ENCODE assay signal across 8 cellular contexts in genomic region chr17:75182569-75183436, GRCh38. TPM values are rescaled to one million over a fixed set of nuclear protein-coding genes. Genes with fewer than 3 reads are reported as not detected.
A peak's percentile ranks its signal among the peaks of the same experiment; 100 is the strongest.
DNase-seq lines count a peak whose midpoint lies in the region; ATAC-seq, FAIRE-seq and TF ChIP-seq lines count a peak whose summit lies in the region.

TSS of gene SUMO2 (minus strand) at chr17:75182959. CDS start at chr17:75182834, 125 bp downstream.

- peak within 1 kb of the TSS; percentile 98 for H3K9ac ChIP-seq in astrocyte (ENCODE audit: low read length)

- peak within 1 kb of the TSS; percentile 97 for H3K27ac ChIP-seq in astrocyte (ENCODE audit: low read depth, low read length)
- peak within 1 kb of the TSS; percentile 93 to 98 for H3K27ac ChIP-seq in aorta (ENCODE audit: low read depth in 1 of 2, low read length in 2 of 2)

- peak within 1 kb of the TSS; percentile 93 for H3K27ac Mint-ChIP-seq in astrocyte (ENCODE audit: unreplicated experiment)

- H2AFZ ChIP-seq in astrocyte (ENCODE audit: low read depth, low read length), result peak within 1 kb of the TSS; percentile 94

- DNase-seq in NCI-H1930 (lab: John Stamatoyannopoulos, UW) (peak; percentile 93 to 98), T-helper 22 cell (ENCODE audit: low read depth) (peak; percentile 90), astrocyte (ENCODE audit: low read depth) (peak; percentile 83), hepatic stellate cell (ENCODE audit: low spot score) (peak; percentile 99), renal cortical epithelial cell (ENCODE audit: low read depth) (peak; percentile 77), aorta (peak; percentile 96 to 98)

- H3K4me1 Mint-ChIP-seq in astrocyte (ENCODE audit: low read depth, unreplicated experiment), result peaks cover 8% of the 10 kb centered on the region

- H3K4me3 ChIP-seq in astrocyte (ENCODE audit: insufficient read depth, low read depth, low read length) (peak within 1 kb of the TSS; percentile 97), aorta (ENCODE audit: low read length in 2 of 2) (peak within 1 kb of the TSS; percentile 85 to 99)

- H3K4me2 ChIP-seq in astrocyte (ENCODE audit: low read length), result peak within 1 kb of the TSS; percentile 91

- H3K9me3 Mint-ChIP-seq in astrocyte (ENCODE audit: unreplicated experiment), result no peaks in the 10 kb centered on the region

- H3K36me3 ChIP-seq in astrocyte (ENCODE audit: insufficient read depth, low read length), result peaks cover 5% of the 10 kb centered on the region
- H3K36me3 ChIP-seq in aorta (ENCODE audit: control insufficient read depth in 1 of 2, insufficient read depth in 2 of 2, low read length in 1 of 2), result no peaks in the 10 kb centered on the region

- ATAC-seq in GM18502 (IDR thresholded peaks at IDR 0.05; ENCODE audit: poor library complexity, unreplicated experiment) (peak; percentile 71), HG02970 (IDR thresholded peaks at IDR 0.05; ENCODE audit: low FRiP score, unreplicated experiment) (peak; percentile 83), aorta (ENCODE audit: low FRiP score) (peak; percentile 98)

- peaks cover 40% of the 10 kb centered on the region for H4K20me1 ChIP-seq in astrocyte (ENCODE audit: insufficient read depth, low read length)

- intact Hi-C loops in aorta (cut with DNase I), result loop anchor here (5.0 to 10.0 kb wide), 2 partner anchors 71 to 128 kb away; no protein-coding TSS in a partner anchor

- H3K27me3 ChIP-seq in astrocyte (ENCODE audit: insufficient read depth, low read length) (no peaks in the 10 kb centered on the region), aorta (ENCODE audit: control insufficient read depth in 1 of 2, insufficient read depth in 2 of 2, low read length in 1 of 2) (no peaks in the 10 kb centered on the region)

- 1% methylated on average over 82 to 92 of the region's 92 CpGs for WGBS in aorta, 2 donors

- H3K4me1 ChIP-seq in astrocyte (ENCODE audit: insufficient read depth, low read length), result peaks cover 9% of the 10 kb centered on the region
- H3K4me1 ChIP-seq in aorta (ENCODE audit: control insufficient read depth in 1 of 2, insufficient read depth in 2 of 2, low read length in 2 of 2), result no peaks in the 10 kb centered on the region

- H3K9me3 ChIP-seq in astrocyte (ENCODE audit: insufficient read depth, low read depth, low read length), result no peaks in the 10 kb centered on the region
- H3K9me3 ChIP-seq in aorta (ENCODE audit: control insufficient read depth, low read length), result no peaks in the 10 kb centered on the region

- H3K79me2 ChIP-seq in astrocyte (ENCODE audit: insufficient read depth, low read length), result peaks cover 49% of the 10 kb centered on the region

- no peak for FAIRE-seq in astrocyte (lab: Jason Lieb, UNC)

- no peaks in the 10 kb centered on the region for H3K27me3 Mint-ChIP-seq in astrocyte (ENCODE audit: low read depth, unreplicated experiment)

- H3K36me3 Mint-ChIP-seq in astrocyte (ENCODE audit: low read depth, unreplicated experiment), result no peaks in the 10 kb centered on the region

- no peak for TF ChIP-seq CTCF in astrocyte (IDR thresholded peaks at IDR 0.05; ENCODE audit: insufficient read depth, low read depth, low read length)

- peak within 1 kb of the TSS; percentile 94 for H3K4me3 Mint-ChIP-seq in astrocyte (ENCODE audit: unreplicated experiment)

RNA-seq across cellular contexts. Expression of gene SUMO2, which starts in this region (rescaled TPM):
- 413 and 449 TPM in 2 replicates for total RNA-seq in astrocyte
- 96.6 and 151 TPM in 2 replicates for total RNA-seq in renal cortical epithelial cell
- 100 to 1,000 TPM; 262 to 280 TPM for total RNA-seq in aorta
- 100 to 1,000 TPM in 1 of 2 donors, 10 to 100 TPM in 1; 96.2 to 113 TPM for polyA plus RNA-seq in aorta

Comparison
In these comparisons a context has a peak if more than half of its experiments do, and no peak if none do; other contexts are left out.
1. Peak in every context shown above with its lines: DNase-seq, ATAC-seq, H3K4me3 ChIP-seq and H3K27ac ChIP-seq.